Comparison of ENCODE assay signal across 8 cellular contexts in the genomic region with DNA sequence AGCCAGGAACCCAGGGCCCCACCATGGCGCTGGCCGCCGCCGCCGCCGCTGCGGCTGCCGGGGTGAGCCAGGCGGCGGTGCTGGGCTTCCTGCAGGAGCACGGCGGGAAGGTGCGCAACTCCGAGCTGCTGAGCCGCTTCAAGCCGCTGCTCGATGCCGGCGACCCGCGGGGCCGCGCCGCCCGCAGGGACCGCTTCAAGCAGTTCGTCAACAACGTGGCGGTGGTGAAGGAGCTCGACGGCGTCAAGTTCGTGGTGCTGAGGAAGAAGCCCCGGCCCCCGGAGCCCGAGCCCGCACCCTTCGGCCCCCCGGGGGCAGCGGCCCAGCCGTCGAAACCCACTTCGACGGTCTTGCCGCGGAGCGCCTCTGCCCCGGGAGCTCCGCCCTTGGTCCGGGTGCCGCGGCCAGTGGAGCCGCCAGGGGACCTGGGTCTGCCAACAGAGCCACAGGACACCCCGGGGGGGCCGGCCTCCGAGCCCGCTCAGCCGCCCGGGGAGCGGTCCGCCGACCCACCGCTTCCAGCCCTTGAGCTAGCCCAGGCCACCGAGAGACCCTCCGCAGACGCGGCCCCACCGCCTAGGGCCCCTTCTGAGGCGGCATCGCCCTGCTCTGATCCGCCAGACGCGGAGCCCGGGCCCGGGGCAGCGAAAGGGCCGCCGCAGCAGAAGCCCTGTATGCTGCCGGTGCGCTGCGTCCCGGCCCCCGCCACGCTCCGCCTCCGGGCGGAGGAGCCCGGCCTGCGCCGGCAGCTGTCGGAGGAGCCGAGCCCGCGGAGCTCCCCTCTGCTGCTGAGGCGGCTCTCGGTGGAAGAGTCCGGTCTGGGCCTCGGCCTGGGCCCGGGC. TPM values are rescaled to one million over a fixed set of nuclear protein-coding genes. Genes with fewer than 3 reads are reported as not detected.
A peak's percentile ranks its signal among the peaks of the same experiment; 100 is the strongest.
DNase-seq lines count a peak whose midpoint lies in the region; ATAC-seq and TF ChIP-seq lines count a peak whose summit lies in the region.

No MANE protein-coding gene starts in this region.

- CTCF ChIA-PET in activated CD4-positive, alpha-beta T cell treated with anti-CD3 and anti-CD28 coated beads, Interleukin-2, amount 10 ng/mL, durations not matched to agents 7 days and 5 days (lab: Charles Lee) = interaction anchor here (0.6 to 2.1 kb wide), 9 partner anchors 8 to 430 kb away, joined by 3 to 7 read pairs (median 3); partner anchors contain the start of gene SHROOM1

- POLR2A ChIA-PET in activated CD4-positive, alpha-beta T cell treated with anti-CD3 and anti-CD28 coated beads, Interleukin-2, amount 10 ng/mL, durations not matched to agents 7 days and 5 days (lab: Charles Lee) = no interaction called here

- no peaks in the 10 kb centered on the region for H3K36me3 Mint-ChIP-seq in activated CD4-positive, alpha-beta T cell treated with anti-CD3 and anti-CD28 coated beads, Interleukin-2, amount 10 ng/mL, durations not matched to agents 24 days and 14 days (ENCODE audit: low read depth)
- no peaks in the 10 kb centered on the region for H3K36me3 Mint-ChIP-seq in activated CD4-positive, alpha-beta T cell treated with anti-CD3 and anti-CD28 coated beads, Interleukin-2, amount 10 ng/mL, durations not matched to agents 7 days and 5 days (ENCODE audit: low read depth)

- no peak overlapping the region for H3K4me3 Mint-ChIP-seq in activated CD4-positive, alpha-beta T cell treated with anti-CD3 and anti-CD28 coated beads, Interleukin-2, amount 10 ng/mL, durations not matched to agents 24 days and 14 days
- H3K4me3 Mint-ChIP-seq in activated CD4-positive, alpha-beta T cell treated with anti-CD3 and anti-CD28 coated beads, Interleukin-2, amount 10 ng/mL, durations not matched to agents 7 days and 5 days = no peak overlapping the region

- peak; percentile 82 for DNase-seq in activated CD4-positive, alpha-beta T cell treated with anti-CD3 and anti-CD28 coated beads, Interleukin-2, amount 10 ng/mL, durations not matched to agents 24 days and 14 days
- DNase-seq in activated CD4-positive, alpha-beta T cell treated with anti-CD3 and anti-CD28 coated beads, Interleukin-2, amount 50 U/mL, for 4 hours = no peak
- peak; percentile 24 for DNase-seq in activated CD4-positive, alpha-beta T cell treated with anti-CD3 and anti-CD28 coated beads, Interleukin-2, amount 10 ng/mL, durations not matched to agents 7 days and 5 days
- DNase-seq in foreskin keratinocyte = no peak
- DNase-seq in ovary = peak in 3 of 5 donors; percentile 11 to 51 (median 34)
- DNase-seq in mucosa of gallbladder (ENCODE audit: low spot score) = no peak
- DNase-seq in activated CD4-positive, CD25-positive, alpha-beta regulatory T cell (lab: John Stamatoyannopoulos, UW) = no peak
- no peak for DNase-seq in DMS153 treated with DMSO at 0.1 percent for 48 hours (lab: John Stamatoyannopoulos, UW; ENCODE audit: unreplicated experiment)

- H3K27me3 Mint-ChIP-seq in activated CD4-positive, alpha-beta T cell treated with anti-CD3 and anti-CD28 coated beads, Interleukin-2, amount 10 ng/mL, durations not matched to agents 24 days and 14 days = peaks cover 55% of the 10 kb centered on the region
- H3K27me3 Mint-ChIP-seq in activated CD4-positive, alpha-beta T cell treated with anti-CD3 and anti-CD28 coated beads, Interleukin-2, amount 10 ng/mL, durations not matched to agents 7 days and 5 days = peaks cover 51% of the 10 kb centered on the region

- no peaks in the 10 kb centered on the region for H3K36me3 ChIP-seq in ovary

- ATAC-seq in foreskin keratinocyte = peak; percentile 64

- TF ChIP-seq EP300 in ovary (IDR thresholded peaks at IDR 0.05) = no peak

- TF ChIP-seq CTCF in foreskin keratinocyte (conservative IDR thresholded peaks at IDR 0.05) (no peak), ovary (IDR thresholded peaks at IDR 0.05) (no peak)

- H3K27me3 ChIP-seq in foreskin keratinocyte = peaks cover 41% of the 10 kb centered on the region
- no peaks in the 10 kb centered on the region for H3K27me3 ChIP-seq in ovary

- peak overlapping the region; percentile 27 for H3K4me3 ChIP-seq in ovary

- no peaks in the 10 kb centered on the region for H3K9me3 Mint-ChIP-seq in activated CD4-positive, alpha-beta T cell treated with anti-CD3 and anti-CD28 coated beads, Interleukin-2, amount 10 ng/mL, durations not matched to agents 24 days and 14 days
- no peaks in the 10 kb centered on the region for H3K9me3 Mint-ChIP-seq in activated CD4-positive, alpha-beta T cell treated with anti-CD3 and anti-CD28 coated beads, Interleukin-2, amount 10 ng/mL, durations not matched to agents 7 days and 5 days

- H3K27ac Mint-ChIP-seq in activated CD4-positive, alpha-beta T cell treated with anti-CD3 and anti-CD28 coated beads, Interleukin-2, amount 10 ng/mL, durations not matched to agents 24 days and 14 days = no peak overlapping the region
- no peak overlapping the region for H3K27ac Mint-ChIP-seq in activated CD4-positive, alpha-beta T cell treated with anti-CD3 and anti-CD28 coated beads, Interleukin-2, amount 10 ng/mL, durations not matched to agents 7 days and 5 days

- H3K27ac ChIP-seq in foreskin keratinocyte = no peak overlapping the region
- no peak overlapping the region for H3K27ac ChIP-seq in ovary

- WGBS in ovary, 3 donors = 0 to 3% (median 2%) methylated on average over 1 to 98 of the region's 99 CpGs

- peaks cover 7% of the 10 kb centered on the region for H3K4me1 Mint-ChIP-seq in activated CD4-positive, alpha-beta T cell treated with anti-CD3 and anti-CD28 coated beads, Interleukin-2, amount 10 ng/mL, durations not matched to agents 24 days and 14 days
- H3K4me1 Mint-ChIP-seq in activated CD4-positive, alpha-beta T cell treated with anti-CD3 and anti-CD28 coated beads, Interleukin-2, amount 10 ng/mL, durations not matched to agents 7 days and 5 days = peaks cover 7% of the 10 kb centered on the region

- no peak for TF ChIP-seq POLR2A in ovary (IDR thresholded peaks at IDR 0.05)

- intact Hi-C loops in activated CD4-positive, alpha-beta T cell treated with anti-CD3 and anti-CD28 coated beads, Interleukin-2, amount 10 ng/mL, durations not matched to agents 24 days and 14 days (cut with micrococcal nuclease) = no loop called here
- intact Hi-C loops in ovary (cut with DNase I) = loop anchor here in 1 of 4 donors (10.0 kb wide), 1 partner anchor 79 kb away; the partner anchor contains the start of gene KIF3A

- H3K4me1 ChIP-seq in foreskin keratinocyte (no peaks in the 10 kb centered on the region), ovary (ENCODE audit: insufficient read depth) (no peaks in the 10 kb centered on the region)

- H3K9me3 ChIP-seq in ovary = peaks cover 0 to 4% of the 10 kb centered on the region in 2 donors

RNA-seq across cellular contexts. Expression of gene SOWAHA, which starts 0.7 kb away (rescaled TPM):
- 0.59 and 0.65 TPM in 2 replicates for total RNA-seq in activated CD4-positive, alpha-beta T cell treated with anti-CD3 and anti-CD28 coated beads, Interleukin-2, amount 10 ng/mL, durations not matched to agents 24 days and 14 days
- total RNA-seq in activated CD4-positive, alpha-beta T cell treated with anti-CD3 and anti-CD28 coated beads, Interleukin-2, amount 10 ng/mL, durations not matched to agents 7 days and 5 days = not detected
- 0.03 and 0.07 TPM in 2 replicates for total RNA-seq in foreskin keratinocyte
- polyA plus RNA-seq in foreskin keratinocyte = 0.03 TPM in 1 of 2 replicates, not detected in the other
- 1 to 10 TPM in 1 of 7 donors, under 1 TPM in 5, not detected in 1; 0.23 to 2.2 (median 0.64) TPM for total RNA-seq in ovary
- polyA plus RNA-seq in ovary = under 1 TPM; 0.05 to 0.07 TPM
- total RNA-seq in mucosa of gallbladder = 22.2 TPM

RNA-seq across cellular contexts. Expression of gene SHROOM1, which starts 16.6 kb away (rescaled TPM):
- total RNA-seq in activated CD4-positive, alpha-beta T cell treated with anti-CD3 and anti-CD28 coated beads, Interleukin-2, amount 10 ng/mL, durations not matched to agents 24 days and 14 days = 5.3 and 7.4 TPM in 2 replicates
- total RNA-seq in activated CD4-positive, alpha-beta T cell treated with anti-CD3 and anti-CD28 coated beads, Interleukin-2, amount 10 ng/mL, durations not matched to agents 7 days and 5 days = under 1 TPM; 0.42 to 0.98 TPM
- total RNA-seq in foreskin keratinocyte (2.9 and 3.0 TPM in 2 replicates), ovary (10 to 100 TPM in 3 of 7 donors, 1 to 10 TPM in 4; 3.8 to 22.4 (median 8.9) TPM), mucosa of gallbladder (96.1 TPM)
- polyA plus RNA-seq in foreskin keratinocyte (3.2 and 3.4 TPM in 2 replicates), ovary (1 to 10 TPM; 4.1 to 5.9 TPM)

RNA-seq across cellular contexts. Expression of gene SEPTIN8, which starts 36.8 kb away (rescaled TPM):
- 43.8 and 45.4 TPM in 2 replicates for total RNA-seq in activated CD4-positive, alpha-beta T cell treated with anti-CD3 and anti-CD28 coated beads, Interleukin-2, amount 10 ng/mL, durations not matched to agents 24 days and 14 days
- 10 to 100 TPM; 20.5 to 21.6 TPM for total RNA-seq in activated CD4-positive, alpha-beta T cell treated with anti-CD3 and anti-CD28 coated beads, Interleukin-2, amount 10 ng/mL, durations not matched to agents 7 days and 5 days
- total RNA-seq in foreskin keratinocyte (47.9 and 48.5 TPM in 2 replicates), ovary (10 to 100 TPM; 18.7 to 54.5 (median 40.3) TPM), mucosa of gallbladder (63.9 TPM)
- polyA plus RNA-seq in foreskin keratinocyte (22.5 and 24.9 TPM in 2 replicates), ovary (10 to 100 TPM; 23.5 to 36.8 TPM)

RNA-seq across cellular contexts. Expression of gene GDF9, which starts 52.4 kb away (rescaled TPM):
- total RNA-seq in activated CD4-positive, alpha-beta T cell treated with anti-CD3 and anti-CD28 coated beads, Interleukin-2, amount 10 ng/mL, durations not matched to agents 24 days and 14 days = 0.30 and 0.45 TPM in 2 replicates
- total RNA-seq in activated CD4-positive, alpha-beta T cell treated with anti-CD3 and anti-CD28 coated beads, Interleukin-2, amount 10 ng/mL, durations not matched to agents 7 days and 5 days = under 1 TPM; 0.87 to 0.89 TPM
- total RNA-seq in foreskin keratinocyte = 0.11 and 0.14 TPM in 2 replicates
- polyA plus RNA-seq in foreskin keratinocyte = 0.03 and 0.08 TPM in 2 replicates
- total RNA-seq in ovary = under 1 TPM in 5 of 7 donors, not detected in 2; 0.20 to 0.31 (median 0.27) TPM
- under 1 TPM; 0.60 to 0.93 TPM for polyA plus RNA-seq in ovary
- 0.09 TPM for total RNA-seq in mucosa of gallbladder

RNA-seq across cellular contexts. Expression of gene UQCRQ, which starts 52.6 kb away (rescaled TPM):
- total RNA-seq in activated CD4-positive, alpha-beta T cell treated with anti-CD3 and anti-CD28 coated beads, Interleukin-2, amount 10 ng/mL, durations not matched to agents 24 days and 14 days = 454 and 464 TPM in 2 replicates
- total RNA-seq in activated CD4-positive, alpha-beta T cell treated with anti-CD3 and anti-CD28 coated beads, Interleukin-2, amount 10 ng/mL, durations not matched to agents 7 days and 5 days = 100 to 1,000 TPM; 304 to 328 TPM
- total RNA-seq in foreskin keratinocyte = 369 and 412 TPM in 2 replicates
- 557 and 587 TPM in 2 replicates for polyA plus RNA-seq in foreskin keratinocyte
- 100 to 1,000 TPM in 6 of 7 donors, 10 to 100 TPM in 1; 91.4 to 231 (median 222) TPM for total RNA-seq in ovary
- 100 to 1,000 TPM; 136 to 220 TPM for polyA plus RNA-seq in ovary
- total RNA-seq in mucosa of gallbladder = 625 TPM

Comparison
In these comparisons a context has a peak if more than half of its experiments do, and no peak if none do; other contexts are left out.
1. DNase-seq: peak in activated CD4-positive, alpha-beta T cell treated with anti-CD3 and anti-CD28 coated beads, Interleukin-2, amount 10 ng/mL, durations not matched to agents 24 days and 14 days (single experiment), activated CD4-positive, alpha-beta T cell treated with anti-CD3 and anti-CD28 coated beads, Interleukin-2, amount 10 ng/mL, durations not matched to agents 7 days and 5 days (single experiment) and ovary (3 of 5); none in activated CD4-positive, alpha-beta T cell treated with anti-CD3 and anti-CD28 coated beads, Interleukin-2, amount 50 U/mL, for 4 hours (0 of 2), foreskin keratinocyte (0 of 2), mucosa of gallbladder (single experiment), activated CD4-positive, CD25-positive, alpha-beta regulatory T cell (0 of 4) and DMS153 treated with DMSO at 0.1 percent for 48 hours (single experiment).